In genomic region chr17:45279898-45280297, GRCh38 we compare ENCODE assay signal across 20 cellular contexts. TPM values are rescaled to one million over a fixed set of nuclear protein-coding genes. Genes with fewer than 3 reads are reported as not detected.
A peak's percentile ranks its signal among the peaks of the same experiment; 100 is the strongest.
DNase-seq lines count a peak whose midpoint lies in the region; ATAC-seq and TF ChIP-seq lines count a peak whose summit lies in the region.
"Had no signal": no experiment of that assay in that cellular context is flagged by ENCODE, and none has a peak within 500 bp of the region (broad histone marks: within the 10 kb centered on the region; RNA-seq: fewer than 3 reads in every experiment).

No MANE protein-coding gene starts in this region.

- no peak for ATAC-seq in activated CD4-positive, alpha-beta T cell treated with anti-CD3 and anti-CD28 coated beads for 36 hours
- ATAC-seq in left ventricle myocardium superior (peak; percentile 40), gastrocnemius medialis (no peak)
- ATAC-seq: left lobe of liver had no signal

- no peak overlapping the region for H3K4me3 Mint-ChIP-seq in activated CD4-positive, alpha-beta T cell treated with anti-CD3 and anti-CD28 coated beads for 36 hours
- H3K4me3 Mint-ChIP-seq: activated CD4-positive, alpha-beta memory T cell treated with anti-CD3 and anti-CD28 coated beads for 36 hours; CD14-positive monocyte had no signal

- H3K27ac Mint-ChIP-seq in activated CD4-positive, alpha-beta T cell treated with anti-CD3 and anti-CD28 coated beads for 36 hours = peak overlapping the region; percentile 53
- H3K27ac Mint-ChIP-seq: activated CD4-positive, alpha-beta memory T cell treated with anti-CD3 and anti-CD28 coated beads for 36 hours had no signal

- no peak for TF ChIP-seq POLR2A in gastrocnemius medialis (IDR thresholded peaks at IDR 0.05)

- H3K27ac ChIP-seq in gastrocnemius medialis = peak overlapping the region; percentile 88 to 100 (median 97)
- H3K27ac ChIP-seq: dorsolateral prefrontal cortex, parathyroid adenoma, tibial artery had no signal

- H3K9me3 ChIP-seq in gastrocnemius medialis = no peaks in the 10 kb centered on the region
- H3K9me3 ChIP-seq: tibial artery had no signal

- peaks cover 18% of the 10 kb centered on the region for H3K4me1 Mint-ChIP-seq in activated CD4-positive, alpha-beta T cell treated with anti-CD3 and anti-CD28 coated beads for 36 hours

- no peak for TF ChIP-seq CTCF in gastrocnemius medialis (IDR thresholded peaks at IDR 0.05 in 4 of 5, conservative IDR thresholded peaks at IDR 0.05 in 1 of 5)

- H3K4me1 ChIP-seq in gastrocnemius medialis = peaks cover 59 to 71% of the 10 kb centered on the region in 2 donors

- intact Hi-C loops in activated CD4-positive, alpha-beta T cell treated with anti-CD3 and anti-CD28 coated beads for 36 hours (cut with DNase I, micrococcal nuclease) = loop anchor here in 1 of 2 experiments (5.0 kb wide), 1 partner anchor 32 kb away; no protein-coding TSS in a partner anchor
- intact Hi-C loops in left ventricle myocardium superior (cut with micrococcal nuclease) (loop anchor here (5.0 kb wide), 1 partner anchor 107 kb away; no protein-coding TSS in a partner anchor), gastrocnemius medialis (cut with DNase I; ENCODE audit: low total_unique reads) (no loop called here)

- H3K27me3 ChIP-seq in gastrocnemius medialis = no peaks in the 10 kb centered on the region
- H3K27me3 ChIP-seq: dorsolateral prefrontal cortex, tibial artery had no signal

- H3K36me3 ChIP-seq in gastrocnemius medialis = peaks cover 0 to 7% of the 10 kb centered on the region in 2 donors

- CTCF ChIA-PET in activated CD4-positive, alpha-beta T cell treated with anti-CD3 and anti-CD28 coated beads for 36 hours (lab: Charles Lee) = interaction anchor here (1.0 kb wide), 1 partner anchor 101 kb away, joined by 3 read pairs; no protein-coding TSS in a partner anchor

- in situ Hi-C loops in gastrocnemius medialis (cut with MboI; ENCODE audit: low sequenced_read_pairs in 4 of 4) = loop anchor here (5.0 to 10.0 kb wide), 7 partner anchors 32 to 107 kb away; partner anchors contain the start of gene MAP3K14 (in 1 of the 4)

- peaks cover 60% of the 10 kb centered on the region for H3K36me3 Mint-ChIP-seq in activated CD4-positive, alpha-beta T cell treated with anti-CD3 and anti-CD28 coated beads for 36 hours (ENCODE audit: low read depth)

- POLR2A ChIA-PET in activated CD4-positive, alpha-beta T cell treated with anti-CD3 and anti-CD28 coated beads for 36 hours (lab: Charles Lee) = interaction anchor here (0.7 kb wide), 1 partner anchor 13 kb away, joined by 7 read pairs; no protein-coding TSS in a partner anchor

- no peak for DNase-seq in activated CD4-positive, alpha-beta T cell treated with anti-CD3 and anti-CD28 coated beads for 36 hours
- no peak for DNase-seq in activated CD4-positive, alpha-beta T cell treated with anti-CD3 and anti-CD28 coated beads for 4 hours
- DNase-seq in NCI-H82 treated with DMSO at 0.1 percent for 48 hours (lab: John Stamatoyannopoulos, UW; ENCODE audit: unreplicated experiment) (peak; percentile 62), left ventricle myocardium superior (peak; percentile 64), gastrocnemius medialis (peak in 1 of 2 donors; percentile 67), NCI-H1105 (lab: John Stamatoyannopoulos, UW) (no peak), DMS79 treated with DMSO at 0.1 percent for 48 hours (lab: John Stamatoyannopoulos, UW) (no peak), NCI-H1436 treated with DMSO at 0.1 percent for 48 hours (lab: John Stamatoyannopoulos, UW) (no peak)
- DNase-seq: activated CD4-positive, alpha-beta memory T cell treated with anti-CD3 and anti-CD28 coated beads for 36 hours; DMS53; dorsolateral prefrontal cortex; erythroblast; NCI-H1417; NCI-H226; tibial artery had no signal

- no peak overlapping the region for H3K4me3 ChIP-seq in gastrocnemius medialis
- H3K4me3 ChIP-seq: dorsolateral prefrontal cortex, tibial artery had no signal

- H3K27me3 Mint-ChIP-seq in activated CD4-positive, alpha-beta T cell treated with anti-CD3 and anti-CD28 coated beads for 36 hours = no peaks in the 10 kb centered on the region
- H3K27me3 Mint-ChIP-seq: activated CD4-positive, alpha-beta memory T cell treated with anti-CD3 and anti-CD28 coated beads for 36 hours had no signal

- no peaks in the 10 kb centered on the region for H3K9me3 Mint-ChIP-seq in activated CD4-positive, alpha-beta T cell treated with anti-CD3 and anti-CD28 coated beads for 36 hours (ENCODE audit: low read depth)
- H3K9me3 Mint-ChIP-seq: activated CD4-positive, alpha-beta memory T cell treated with anti-CD3 and anti-CD28 coated beads for 36 hours; CD14-positive monocyte had no signal

RNA-seq across cellular contexts. Expression of gene SPATA32, which starts 18.0 kb away (rescaled TPM):
- total RNA-seq in activated CD4-positive, alpha-beta T cell treated with anti-CD3 and anti-CD28 coated beads for 36 hours = under 1 TPM; 0.21 to 0.25 TPM
- total RNA-seq in left ventricle myocardium superior = not detected
- total RNA-seq in gastrocnemius medialis = not detected
- total RNA-seq: glomerular endothelial cell, HT1080, left lobe of liver had no signal

RNA-seq across cellular contexts. Expression of gene MAP3K14, which starts 36.9 kb away (rescaled TPM):
- 10 to 100 TPM; 50.3 to 52.5 TPM for total RNA-seq in activated CD4-positive, alpha-beta T cell treated with anti-CD3 and anti-CD28 coated beads for 36 hours
- total RNA-seq in left ventricle myocardium superior = 16.6 TPM
- total RNA-seq in gastrocnemius medialis = 10 to 100 TPM; 18.0 to 62.8 (median 34.0) TPM

RNA-seq across cellular contexts. Expression of gene FMNL1, which starts 58.2 kb away (rescaled TPM):
- 100 to 1,000 TPM; 268 to 295 TPM for total RNA-seq in activated CD4-positive, alpha-beta T cell treated with anti-CD3 and anti-CD28 coated beads for 36 hours
- total RNA-seq in left ventricle myocardium superior (14.0 TPM), gastrocnemius medialis (1 to 10 TPM in 3 of 4 donors, under 1 TPM in 1; 0.22 to 5.2 (median 3.0) TPM)

Comparison
In these comparisons a context has a peak if more than half of its experiments do, and no peak if none do; other contexts are left out.
1. DNase-seq: peak in NCI-H82 treated with DMSO at 0.1 percent for 48 hours (single experiment) and left ventricle myocardium superior (single experiment); none in activated CD4-positive, alpha-beta T cell treated with anti-CD3 and anti-CD28 coated beads for 36 hours (single experiment), activated CD4-positive, alpha-beta T cell treated with anti-CD3 and anti-CD28 coated beads for 4 hours (0 of 2), NCI-H1105 (single experiment), DMS79 treated with DMSO at 0.1 percent for 48 hours (single experiment) and NCI-H1436 treated with DMSO at 0.1 percent for 48 hours (single experiment).
2. RNA of gene FMNL1, which starts 58.2 kb away (total RNA-seq): 268 to 295 TPM in activated CD4-positive, alpha-beta T cell treated with anti-CD3 and anti-CD28 coated beads for 36 hours; 14.0 TPM in left ventricle myocardium superior (single experiment) and 0.22 to 5.2 TPM in gastrocnemius medialis; every median in the first group is over 10 times any median in the second.